10 cellular contexts compared by ENCODE assay signal in genomic region chr6:39426057-39426592, GRCh38.
DNase-seq lines count a peak whose midpoint lies in the region; ATAC-seq and TF ChIP-seq lines count a peak whose summit lies in the region.
"Had no signal": no experiment of that assay in that cellular context is flagged by ENCODE, and none has a peak within 500 bp of the region (broad histone marks: within the 10 kb centered on the region; RNA-seq: fewer than 3 reads in every experiment).

No MANE protein-coding gene starts in this region.

- no peaks in the 10 kb centered on the region for H3K27me3 Mint-ChIP-seq in stimulated activated naive CD8-positive, alpha-beta T cell treated with anti-CD3 and anti-CD28 coated beads, Interleukin-15, amount 100 ng/mL, for 72 hours

- no peaks in the 10 kb centered on the region for H3K27me3 ChIP-seq in foreskin keratinocyte

- no peak for TF ChIP-seq CTCF in foreskin keratinocyte (conservative IDR thresholded peaks at IDR 0.05)

- no peaks in the 10 kb centered on the region for H3K4me1 Mint-ChIP-seq in stimulated activated naive CD8-positive, alpha-beta T cell treated with anti-CD3 and anti-CD28 coated beads, Interleukin-15, amount 100 ng/mL, for 72 hours

- no peaks in the 10 kb centered on the region for H3K9me3 Mint-ChIP-seq in stimulated activated naive CD8-positive, alpha-beta T cell treated with anti-CD3 and anti-CD28 coated beads, Interleukin-15, amount 100 ng/mL, for 72 hours
- H3K9me3 Mint-ChIP-seq: nephron had no signal

- DNase-seq in NCI-H2029 treated with DMSO at 0.1 percent for 48 hours (lab: John Stamatoyannopoulos, UW) (peak; percentile 18), NCI-H2029 (lab: John Stamatoyannopoulos, UW) (no peak), SW 1271 (lab: John Stamatoyannopoulos, UW) (peak; percentile 13 to 70), foreskin keratinocyte (peak; percentile 86 to 91), midbrain (lab: John Stamatoyannopoulos, UW) (no peak), NCI-H2107 treated with DMSO at 0.1 percent for 48 hours (lab: John Stamatoyannopoulos, UW; ENCODE audit: unreplicated experiment) (no peak), sciatic nerve (ENCODE audit: low spot score) (no peak)
- DNase-seq in stimulated activated naive CD8-positive, alpha-beta T cell treated with anti-CD3 and anti-CD28 coated beads, Interleukin-15, amount 100 ng/mL, for 72 hours = no peak
- DNase-seq: NCI-H526 treated with DMSO at 0.1 percent for 48 hours had no signal

- peak overlapping the region; percentile 45 for H3K27ac ChIP-seq in foreskin keratinocyte

- H3K4me3 Mint-ChIP-seq in stimulated activated naive CD8-positive, alpha-beta T cell treated with anti-CD3 and anti-CD28 coated beads, Interleukin-15, amount 100 ng/mL, for 72 hours = no peak overlapping the region
- H3K4me3 Mint-ChIP-seq: nephron had no signal

- ATAC-seq in foreskin keratinocyte = peak; percentile 86
- ATAC-seq in stimulated activated naive CD8-positive, alpha-beta T cell treated with anti-CD3 and anti-CD28 coated beads, Interleukin-15, amount 100 ng/mL, for 72 hours = peak; percentile 23
- no peak for ATAC-seq in sciatic nerve

- peaks cover 17% of the 10 kb centered on the region for H3K4me1 ChIP-seq in foreskin keratinocyte

- intact Hi-C loops in sciatic nerve (cut with DNase I) = no loop called here

- no peak overlapping the region for H3K27ac Mint-ChIP-seq in stimulated activated naive CD8-positive, alpha-beta T cell treated with anti-CD3 and anti-CD28 coated beads, Interleukin-15, amount 100 ng/mL, for 72 hours

Comparison
In these comparisons a context has a peak if more than half of its experiments do, and no peak if none do; other contexts are left out.
1. DNase-seq: peak in NCI-H2029 treated with DMSO at 0.1 percent for 48 hours (single experiment), SW 1271 (2 of 2) and foreskin keratinocyte (2 of 2); none in NCI-H2029 (single experiment), stimulated activated naive CD8-positive, alpha-beta T cell treated with anti-CD3 and anti-CD28 coated beads, Interleukin-15, amount 100 ng/mL, for 72 hours (0 of 2), midbrain (single experiment), NCI-H2107 treated with DMSO at 0.1 percent for 48 hours (single experiment) and sciatic nerve (single experiment).